ENCODE assay signal across 10 cellular contexts in genomic region chr19:8451885-8452284, GRCh38. TPM values are rescaled to one million over a fixed set of nuclear protein-coding genes. Genes with fewer than 3 reads are reported as not detected.
DNase-seq lines count a peak whose midpoint lies in the region; ATAC-seq and TF ChIP-seq lines count a peak whose summit lies in the region.
"Had no signal": no experiment of that assay in that cellular context is flagged by ENCODE, and none has a peak within 500 bp of the region (broad histone marks: within the 10 kb centered on the region; RNA-seq: fewer than 3 reads in every experiment).

No MANE protein-coding gene starts in this region.

- intact Hi-C loops in colonic mucosa (cut with DNase I) = no loop called here

- peak overlapping the region; percentile 22 for H3K27ac ChIP-seq in endodermal cell (ENCODE audit: low read depth, low read length)
- H3K27ac ChIP-seq in neutrophil = peak overlapping the region; percentile 15
- no peak overlapping the region for H3K27ac ChIP-seq in colonic mucosa

- H3K27me3 ChIP-seq in endodermal cell (ENCODE audit: control insufficient read depth, insufficient read depth, low read length, poor library complexity, severe bottlenecking) = no peaks in the 10 kb centered on the region
- no peaks in the 10 kb centered on the region for H3K27me3 ChIP-seq in neutrophil
- no peaks in the 10 kb centered on the region for H3K27me3 ChIP-seq in colonic mucosa

- H3K4me3 Mint-ChIP-seq in endodermal cell = peak overlapping the region; percentile 42

- ATAC-seq in GM18520 (IDR thresholded peaks at IDR 0.05; ENCODE audit: unreplicated experiment) (no peak), GM18870 (IDR thresholded peaks at IDR 0.05; ENCODE audit: unreplicated experiment) (no peak)

- peak overlapping the region; percentile 70 for H3K4me3 ChIP-seq in endodermal cell (ENCODE audit: low read length)
- H3K4me3 ChIP-seq in neutrophil (ENCODE audit: low read depth in 1 of 2, low read length in 1 of 2) = no peak overlapping the region
- H3K4me3 ChIP-seq in colonic mucosa = no peak overlapping the region

- H3K27me3 Mint-ChIP-seq in endodermal cell (ENCODE audit: insufficient read depth) = no peaks in the 10 kb centered on the region
- H3K27me3 Mint-ChIP-seq: stimulated activated naive CD8-positive, alpha-beta T cell treated with anti-CD3 and anti-CD28 coated beads, Interleukin-15, Interleukin-2, amounts not matched to agents 100 ng/mL and 50 ng/mL, for 24 hours had no signal

- H3K36me3 ChIP-seq in endodermal cell (ENCODE audit: control insufficient read depth, insufficient read depth, low read length) (peaks cover 50% of the 10 kb centered on the region), neutrophil (peaks cover 19% of the 10 kb centered on the region), colonic mucosa (peaks cover 4% of the 10 kb centered on the region)

- no peaks in the 10 kb centered on the region for H3K9me3 ChIP-seq in endodermal cell (ENCODE audit: control insufficient read depth, low read length)
- no peaks in the 10 kb centered on the region for H3K9me3 ChIP-seq in neutrophil
- no peaks in the 10 kb centered on the region for H3K9me3 ChIP-seq in colonic mucosa

- H3K9ac ChIP-seq in endodermal cell (ENCODE audit: extremely low read depth, low read length, poor library complexity, severe bottlenecking) (peak overlapping the region; percentile 62), colonic mucosa (ENCODE audit: low read depth in 2 of 2, low read length in 2 of 2) (no peak overlapping the region)

- peaks cover 59% of the 10 kb centered on the region for H3K36me3 Mint-ChIP-seq in endodermal cell (ENCODE audit: low read depth)

- WGBS in endodermal cell (ENCODE audit: insufficient coverage in 1 of 2, insufficient read length in 1 of 2), 2 experiments = 66 to 84% methylated on average over 3 of the region's 3 CpGs

- H3K4me1 Mint-ChIP-seq in endodermal cell = peaks cover 78% of the 10 kb centered on the region

- no peaks in the 10 kb centered on the region for H3K9me3 Mint-ChIP-seq in endodermal cell
- H3K9me3 Mint-ChIP-seq: stimulated activated naive CD8-positive, alpha-beta T cell treated with anti-CD3 and anti-CD28 coated beads, Interleukin-15, Interleukin-2, amounts not matched to agents 100 ng/mL and 50 ng/mL, for 24 hours had no signal

- DNase-seq in GM04504 (ENCODE audit: low read depth) (peak; percentile 21), NCI-H524 (lab: John Stamatoyannopoulos, UW) (peak; percentile 17 to 66), endodermal cell (peak; percentile 61), colonic mucosa (no peak)
- DNase-seq: midbrain, NCI-H1930 had no signal

- TF ChIP-seq CTCF in endodermal cell (conservative IDR thresholded peaks at IDR 0.05) (no peak), neutrophil (IDR thresholded peaks at IDR 0.05) (no peak), colonic mucosa (IDR thresholded peaks at IDR 0.05) (no peak)

- peak overlapping the region; percentile 94 for H3K27ac Mint-ChIP-seq in endodermal cell
- H3K27ac Mint-ChIP-seq: stimulated activated naive CD8-positive, alpha-beta T cell treated with anti-CD3 and anti-CD28 coated beads, Interleukin-15, Interleukin-2, amounts not matched to agents 100 ng/mL and 50 ng/mL, for 24 hours had no signal

- H3K4me1 ChIP-seq in endodermal cell (ENCODE audit: control insufficient read depth, insufficient read depth, low read length) = peaks cover 16% of the 10 kb centered on the region
- peaks cover 16 to 23% of the 10 kb centered on the region in 2 experiments for H3K4me1 ChIP-seq in neutrophil (ENCODE audit: control insufficient read depth in 1 of 2, insufficient read depth in 1 of 2, low read depth in 1 of 2, low read length in 1 of 2)
- H3K4me1 ChIP-seq in colonic mucosa = peaks cover 6% of the 10 kb centered on the region

RNA-seq across cellular contexts. Expression of gene HNRNPM, which starts 7.1 kb away (rescaled TPM):
- 100 to 1,000 TPM; 271 to 370 TPM for total RNA-seq in endodermal cell
- 198 TPM for polyA plus RNA-seq in endodermal cell (2013, experiment 1 of 2)
- polyA plus RNA-seq in endodermal cell (2013, experiment 2 of 2) = 223 TPM
- 100 to 1,000 TPM; 122 to 339 TPM for total RNA-seq in colonic mucosa

RNA-seq across cellular contexts. Expression of gene MARCHF2, which starts 38.8 kb away (rescaled TPM):
- total RNA-seq in endodermal cell = 10 to 100 TPM; 31.8 to 35.9 TPM
- 21.8 TPM for polyA plus RNA-seq in endodermal cell (2013, experiment 1 of 2)
- polyA plus RNA-seq in endodermal cell (2013, experiment 2 of 2) = 20.4 TPM
- 10 to 100 TPM; 18.8 to 33.1 TPM for total RNA-seq in colonic mucosa

RNA-seq across cellular contexts. Expression of gene PRAM1, which starts 50.6 kb away (rescaled TPM):
- total RNA-seq in endodermal cell (1 to 10 TPM in 1 of 2 donors, under 1 TPM in 1; 0.40 to 1.9 TPM), colonic mucosa (under 1 TPM; 0.49 to 0.96 TPM)
- polyA plus RNA-seq in endodermal cell (2013, experiment 1 of 2) = 1.00 TPM
- polyA plus RNA-seq in endodermal cell (2013, experiment 2 of 2) = 0.58 TPM
